In genomic region chr2:86107031-86107430, GRCh38 we compare ENCODE assay signal across 8 cellular contexts. TPM values are rescaled to one million over a fixed set of nuclear protein-coding genes. Genes with fewer than 3 reads are reported as not detected.
DNase-seq lines count a peak whose midpoint lies in the region; ATAC-seq and TF ChIP-seq lines count a peak whose summit lies in the region.

No MANE protein-coding gene starts in this region.

- H3K27ac Mint-ChIP-seq in central memory CD8-positive, alpha-beta T cell (ENCODE audit: low read depth), result peak overlapping the region; percentile 95
- H3K27ac Mint-ChIP-seq in naive thymus-derived CD4-positive, alpha-beta T cell, result peak overlapping the region; percentile 71 to 100 (median 98)

- WGBS in body of pancreas, 2 donors, result 9 to 10% methylated on average over 5 of the region's 5 CpGs

- CTCF ChIA-PET in naive thymus-derived CD4-positive, alpha-beta T cell (lab: Charles Lee), result interaction anchor here (1.5 kb wide), 1 partner anchor 218 kb away, joined by 5 read pairs; the partner anchor contains the start of gene ST3GAL5

- H3K36me3 Mint-ChIP-seq in central memory CD8-positive, alpha-beta T cell (ENCODE audit: insufficient read depth), result peaks cover 54% of the 10 kb centered on the region
- H3K36me3 Mint-ChIP-seq in naive thymus-derived CD4-positive, alpha-beta T cell, result peaks cover 4 to 33% (median 26%) of the 10 kb centered on the region in 5 donors

- intact Hi-C loops in naive thymus-derived CD4-positive, alpha-beta T cell (cut with micrococcal nuclease), result loop anchor here (2.0 to 10.0 kb wide), 7 partner anchors 68 to 685 kb away; partner anchors contain the start of genes USP39 (in 2 of the 2), C2orf68 (in 1 of the 2), CHMP3 (in 1 of the 2) and RNF103 (in 1 of the 2)
- intact Hi-C loops in body of pancreas (cut with DNase I) (no loop called here), mucosa of descending colon (cut with DNase I, micrococcal nuclease) (no loop called here)

- in situ Hi-C loops in KBM-7 (cut with MboI; ENCODE audit: low pct_unique_long_range_greater_than_20kb, low sequenced_read_pairs), result no loop called here

- no peak for TF ChIP-seq CTCF in AG10803 (conservative IDR thresholded peaks at IDR 0.05; ENCODE audit: low read length)
- TF ChIP-seq CTCF in body of pancreas (IDR thresholded peaks at IDR 0.05), result no peak
- no peak for TF ChIP-seq CTCF in mucosa of descending colon (IDR thresholded peaks at IDR 0.05)

- peaks cover 63% of the 10 kb centered on the region for H3K4me1 Mint-ChIP-seq in central memory CD8-positive, alpha-beta T cell
- H3K4me1 Mint-ChIP-seq in naive thymus-derived CD4-positive, alpha-beta T cell, result peaks cover 39 to 85% (median 75%) of the 10 kb centered on the region in 7 donors

- ATAC-seq in central memory CD8-positive, alpha-beta T cell (replicated peaks; ENCODE audit: extremely low read depth, poor library complexity, severe bottlenecking), result no peak
- no peak for ATAC-seq in naive thymus-derived CD4-positive, alpha-beta T cell
- ATAC-seq in body of pancreas, result no peak
- ATAC-seq in mucosa of descending colon, result no peak
- ATAC-seq in HG03432 (IDR thresholded peaks at IDR 0.05; ENCODE audit: unreplicated experiment), result no peak

- H3K4me3 Mint-ChIP-seq in central memory CD8-positive, alpha-beta T cell, result peak overlapping the region; percentile 93
- H3K4me3 Mint-ChIP-seq in naive thymus-derived CD4-positive, alpha-beta T cell, result peak overlapping the region; percentile 90 to 97 (median 92)

- H3K27me3 ChIP-seq in naive thymus-derived CD4-positive, alpha-beta T cell (ENCODE audit: control insufficient read depth in 2 of 2, insufficient read depth in 2 of 2, low read length in 2 of 2), result no peaks in the 10 kb centered on the region
- H3K27me3 ChIP-seq in body of pancreas, result no peaks in the 10 kb centered on the region

- no peaks in the 10 kb centered on the region for H3K9me3 ChIP-seq in naive thymus-derived CD4-positive, alpha-beta T cell (ENCODE audit: control insufficient read depth in 2 of 3, low read length in 3 of 3)
- H3K9me3 ChIP-seq in body of pancreas (no peaks in the 10 kb centered on the region), mucosa of descending colon (no peaks in the 10 kb centered on the region)

- peaks cover 6 to 21% (median 11%) of the 10 kb centered on the region in 3 experiments for H3K36me3 ChIP-seq in naive thymus-derived CD4-positive, alpha-beta T cell (ENCODE audit: control insufficient read depth in 2 of 3, insufficient read depth in 3 of 3, low read length in 3 of 3)
- H3K36me3 ChIP-seq in body of pancreas (replicated peaks in 1 of 2; ENCODE audit: insufficient read depth in 1 of 2, low read depth in 2 of 2), result peaks cover 0 to 14% of the 10 kb centered on the region in 2 donors
- H3K36me3 ChIP-seq in mucosa of descending colon (ENCODE audit: low read depth), result no peaks in the 10 kb centered on the region

- POLR2A ChIA-PET in naive thymus-derived CD4-positive, alpha-beta T cell (lab: Charles Lee), result interaction anchor here (0.8 to 2.3 kb wide), 7 partner anchors 8 to 512 kb away, joined by 3 to 17 read pairs (median 4); partner anchors contain the start of gene KDM3A

- DNase-seq in AG10803 (ENCODE audit: low read depth) (no peak), KBM-7 (peak; percentile 21), body of pancreas (no peak), mucosa of descending colon (no peak)
- no peak for DNase-seq in central memory CD8-positive, alpha-beta T cell (ENCODE audit: low spot score in 2 of 2)
- no peak for DNase-seq in naive thymus-derived CD4-positive, alpha-beta T cell
- DNase-seq in stimulated activated CD8-positive, alpha-beta memory T cell treated with anti-CD3 and anti-CD28 coated beads, Interleukin-4, amount 100 ng/mL, for 48 hours, result no peak

- H3K9me3 Mint-ChIP-seq in central memory CD8-positive, alpha-beta T cell, result no peaks in the 10 kb centered on the region
- peaks cover 0 to 3% (median 0%) of the 10 kb centered on the region in 11 donors for H3K9me3 Mint-ChIP-seq in naive thymus-derived CD4-positive, alpha-beta T cell

- H3K27ac ChIP-seq in naive thymus-derived CD4-positive, alpha-beta T cell (ENCODE audit: low read depth, low read length), result peak overlapping the region; percentile 86
- H3K27ac ChIP-seq in body of pancreas, result peak overlapping the region in 1 of 4 donors; percentile 89

- H3K27me3 Mint-ChIP-seq in central memory CD8-positive, alpha-beta T cell, result no peaks in the 10 kb centered on the region
- no peaks in the 10 kb centered on the region for H3K27me3 Mint-ChIP-seq in naive thymus-derived CD4-positive, alpha-beta T cell

- peaks cover 20 to 28% of the 10 kb centered on the region in 2 donors for H3K4me1 ChIP-seq in naive thymus-derived CD4-positive, alpha-beta T cell (ENCODE audit: control insufficient read depth in 2 of 2, insufficient read depth in 2 of 2, low read length in 2 of 2)
- H3K4me1 ChIP-seq in body of pancreas (peaks cover 39% of the 10 kb centered on the region), mucosa of descending colon (ENCODE audit: low read depth) (peaks cover 20% of the 10 kb centered on the region)

- no peak for TF ChIP-seq POLR2A in body of pancreas (IDR thresholded peaks at IDR 0.05)

- peak overlapping the region; percentile 95 for H3K4me3 ChIP-seq in AG10803 (ENCODE audit: low read length)
- peak overlapping the region; percentile 95 for H3K4me3 ChIP-seq in naive thymus-derived CD4-positive, alpha-beta T cell (ENCODE audit: low read length)
- H3K4me3 ChIP-seq in body of pancreas, result peak overlapping the region in 1 of 2 donors; percentile 69
- H3K4me3 ChIP-seq in mucosa of descending colon, result no peak overlapping the region

RNA-seq across cellular contexts. Expression of gene PTCD3, which starts 1.0 kb away (rescaled TPM):
- 100 to 1,000 TPM; 109 to 207 (median 163) TPM for total RNA-seq in naive thymus-derived CD4-positive, alpha-beta T cell
- polyA plus RNA-seq in naive thymus-derived CD4-positive, alpha-beta T cell, result 10 to 100 TPM; 47.5 to 49.5 TPM
- total RNA-seq in body of pancreas (10 to 100 TPM; 34.3 to 85.6 TPM), mucosa of descending colon (10 to 100 TPM; 89.3 to 90.5 (median 90.4) TPM)

RNA-seq across cellular contexts. Expression of gene POLR1A, which starts 1.3 kb away (rescaled TPM):
- 10 to 100 TPM; 18.8 to 44.4 (median 21.7) TPM for total RNA-seq in naive thymus-derived CD4-positive, alpha-beta T cell
- 1 to 10 TPM; 2.9 to 5.1 TPM for polyA plus RNA-seq in naive thymus-derived CD4-positive, alpha-beta T cell
- 10 to 100 TPM; 18.7 to 36.6 TPM for total RNA-seq in body of pancreas
- total RNA-seq in mucosa of descending colon, result 10 to 100 TPM; 22.8 to 29.3 (median 24.3) TPM

Comparison
In these comparisons a context has a peak if more than half of its experiments do, and no peak if none do; other contexts are left out.
1. intact Hi-C loops: an anchor here in naive thymus-derived CD4-positive, alpha-beta T cell (2.0 to 10.0 kb wide); none called in body of pancreas and mucosa of descending colon.